ENCODE assay signal across 12 cellular contexts in genomic region chr7:22696672-22697071, GRCh38. TPM values are rescaled to one million over a fixed set of nuclear protein-coding genes. Genes with fewer than 3 reads are reported as not detected.
DNase-seq lines count a peak whose midpoint lies in the region; ATAC-seq, FAIRE-seq and TF ChIP-seq lines count a peak whose summit lies in the region.
"Had no signal": no experiment of that assay in that cellular context is flagged by ENCODE, and none has a peak within 500 bp of the region (broad histone marks: within the 10 kb centered on the region; RNA-seq: fewer than 3 reads in every experiment).

No MANE protein-coding gene starts in this region.

- WGBS in gastroesophageal sphincter (ENCODE audit: low coverage in 1 of 2), 2 donors, result 61 to 83% methylated on average over 3 of the region's 3 CpGs

- H3K9ac ChIP-seq in Loucy (ENCODE audit: low read depth, low read length, poor library complexity, severe bottlenecking) (no peak overlapping the region), astrocyte (ENCODE audit: low read length) (no peak overlapping the region)
- H3K9ac ChIP-seq: GM23248 had no signal

- H3K27me3 Mint-ChIP-seq in astrocyte (ENCODE audit: low read depth, unreplicated experiment) (no peaks in the 10 kb centered on the region), progenitor cell of endocrine pancreas (no peaks in the 10 kb centered on the region)

- TF ChIP-seq POLR2A in gastroesophageal sphincter (IDR thresholded peaks at IDR 0.05), result no peak

- no peak overlapping the region for H3K4me3 Mint-ChIP-seq in astrocyte (ENCODE audit: unreplicated experiment)
- no peak overlapping the region for H3K4me3 Mint-ChIP-seq in progenitor cell of endocrine pancreas (ENCODE audit: low read depth)

- H3K4me1 ChIP-seq in Loucy (ENCODE audit: insufficient read depth, low read length, poor library complexity, severe bottlenecking), result peaks cover 10% of the 10 kb centered on the region
- H3K4me1 ChIP-seq in astrocyte (ENCODE audit: insufficient read depth, low read length), result peaks cover 8% of the 10 kb centered on the region
- H3K4me1 ChIP-seq in gastroesophageal sphincter, result no peaks in the 10 kb centered on the region

- no peak for TF ChIP-seq EP300 in gastroesophageal sphincter (IDR thresholded peaks at IDR 0.05)

- H3K27ac ChIP-seq in astrocyte (ENCODE audit: low read depth, low read length), result no peak overlapping the region
- no peak overlapping the region for H3K27ac ChIP-seq in gastroesophageal sphincter
- H3K27ac ChIP-seq: GM23248, suprapubic skin had no signal

- H3K79me2 ChIP-seq in Loucy (ENCODE audit: insufficient read depth, low read length) (no peaks in the 10 kb centered on the region), astrocyte (ENCODE audit: insufficient read depth, low read length) (no peaks in the 10 kb centered on the region)

- ATAC-seq in gastroesophageal sphincter, result no peak
- ATAC-seq: left colon had no signal

- H4K20me1 ChIP-seq in Loucy (ENCODE audit: insufficient read depth, low read length, poor library complexity, severe bottlenecking) (no peaks in the 10 kb centered on the region), astrocyte (ENCODE audit: insufficient read depth, low read length) (no peaks in the 10 kb centered on the region)

- no peak overlapping the region for H3K4me2 ChIP-seq in Loucy (ENCODE audit: low read depth, low read length, poor library complexity, severe bottlenecking)
- H3K4me2 ChIP-seq in astrocyte (ENCODE audit: low read length), result no peak overlapping the region

- H3F3A ChIP-seq in Loucy (ENCODE audit: low read depth), result no peaks in the 10 kb centered on the region

- H3K36me3 Mint-ChIP-seq in astrocyte (ENCODE audit: low read depth, unreplicated experiment) (no peaks in the 10 kb centered on the region), progenitor cell of endocrine pancreas (ENCODE audit: insufficient read depth) (no peaks in the 10 kb centered on the region)

- H3K9me3 Mint-ChIP-seq in astrocyte (ENCODE audit: unreplicated experiment), result peaks cover 3% of the 10 kb centered on the region
- no peaks in the 10 kb centered on the region for H3K9me3 Mint-ChIP-seq in progenitor cell of endocrine pancreas (ENCODE audit: low read depth)

- peak; percentile 18 for DNase-seq in activated naive CD4-positive, alpha-beta T cell treated with Interleukin-2 at 50 U/mL for 16 hours
- DNase-seq in activated naive CD4-positive, alpha-beta T cell treated with anti-CD3 and anti-CD28 coated beads, Interleukin-2, amount 50 U/mL, for 16 hours, result no peak
- DNase-seq in astrocyte (ENCODE audit: low read depth) (peak; percentile 52), progenitor cell of endocrine pancreas (ENCODE audit: low spot score, unreplicated experiment) (no peak), NCI-H2107 (lab: John Stamatoyannopoulos, UW) (no peak), NCI-H345 (lab: John Stamatoyannopoulos, UW) (no peak)
- DNase-seq: GM23248, left colon, NCI-H446 treated with DMSO at 0.1 percent for 48 hours had no signal

- TF ChIP-seq CTCF in Loucy (conservative IDR thresholded peaks at IDR 0.05; ENCODE audit: low read length) (no peak), astrocyte (IDR thresholded peaks at IDR 0.05; ENCODE audit: insufficient read depth, low read depth, low read length) (no peak), progenitor cell of endocrine pancreas (IDR thresholded peaks at IDR 0.05; ENCODE audit: unreplicated experiment) (no peak), gastroesophageal sphincter (IDR thresholded peaks at IDR 0.05) (no peak)

- H3K4me1 Mint-ChIP-seq in astrocyte (ENCODE audit: low read depth, unreplicated experiment), result peaks cover 13% of the 10 kb centered on the region
- peaks cover 7% of the 10 kb centered on the region for H3K4me1 Mint-ChIP-seq in progenitor cell of endocrine pancreas (ENCODE audit: low read depth)

- no peaks in the 10 kb centered on the region for H3K9me3 ChIP-seq in Loucy (ENCODE audit: insufficient read depth, low read depth, low read length)
- H3K9me3 ChIP-seq in astrocyte (ENCODE audit: insufficient read depth, low read depth, low read length), result no peaks in the 10 kb centered on the region
- no peaks in the 10 kb centered on the region for H3K9me3 ChIP-seq in gastroesophageal sphincter
- H3K9me3 ChIP-seq: suprapubic skin had no signal

- no peak for FAIRE-seq in astrocyte (lab: Jason Lieb, UNC)

- H2AFZ ChIP-seq in Loucy (ENCODE audit: low read length) (peak overlapping the region; percentile 43; the same call in 1 of the 2 replicates), astrocyte (ENCODE audit: low read depth, low read length) (peak overlapping the region; percentile 9)
- H2AFZ ChIP-seq: GM23248 had no signal

- H3K36me3 ChIP-seq in Loucy (ENCODE audit: insufficient read depth, low read length) (no peaks in the 10 kb centered on the region), astrocyte (ENCODE audit: insufficient read depth, low read length) (no peaks in the 10 kb centered on the region), gastroesophageal sphincter (no peaks in the 10 kb centered on the region)
- H3K36me3 ChIP-seq: suprapubic skin had no signal

- H3K27ac Mint-ChIP-seq in astrocyte (ENCODE audit: unreplicated experiment), result peak overlapping the region; percentile 54
- peak overlapping the region; percentile 31 for H3K27ac Mint-ChIP-seq in progenitor cell of endocrine pancreas

- H3K4me3 ChIP-seq in Loucy (ENCODE audit: low read length, poor library complexity, severe bottlenecking) (no peak overlapping the region), astrocyte (ENCODE audit: insufficient read depth, low read depth, low read length) (no peak overlapping the region), gastroesophageal sphincter (no peak overlapping the region)
- H3K4me3 ChIP-seq: GM23248, suprapubic skin had no signal

- no peaks in the 10 kb centered on the region for H3K27me3 ChIP-seq in Loucy (ENCODE audit: insufficient read depth, low read length, poor library complexity, severe bottlenecking)
- no peaks in the 10 kb centered on the region for H3K27me3 ChIP-seq in astrocyte (ENCODE audit: insufficient read depth, low read length)
- no peaks in the 10 kb centered on the region for H3K27me3 ChIP-seq in gastroesophageal sphincter
- H3K27me3 ChIP-seq: suprapubic skin had no signal

- no peaks in the 10 kb centered on the region for H3K9me2 ChIP-seq in Loucy (replicated peaks; ENCODE audit: low read depth, low read length)

RNA-seq across cellular contexts. Expression of gene IL6, which starts 30.3 kb away (rescaled TPM):
- total RNA-seq in astrocyte (2.5 and 2.7 TPM in 2 replicates), progenitor cell of endocrine pancreas (not detected in 2 replicates), gastroesophageal sphincter (10 to 100 TPM in 1 of 4 donors, under 1 TPM in 1, not detected in 2; 0.85 to 27.9 TPM)

Comparison
In these comparisons a context has a peak if more than half of its experiments do, and no peak if none do; other contexts are left out.
1. DNase-seq: peak in activated naive CD4-positive, alpha-beta T cell treated with Interleukin-2 at 50 U/mL for 16 hours (single experiment) and astrocyte (single experiment); none in activated naive CD4-positive, alpha-beta T cell treated with anti-CD3 and anti-CD28 coated beads, Interleukin-2, amount 50 U/mL, for 16 hours (single experiment), progenitor cell of endocrine pancreas (single experiment), NCI-H2107 (single experiment) and NCI-H345 (single experiment).